ENCODE assay signal across 15 cellular contexts in the genomic region with DNA sequence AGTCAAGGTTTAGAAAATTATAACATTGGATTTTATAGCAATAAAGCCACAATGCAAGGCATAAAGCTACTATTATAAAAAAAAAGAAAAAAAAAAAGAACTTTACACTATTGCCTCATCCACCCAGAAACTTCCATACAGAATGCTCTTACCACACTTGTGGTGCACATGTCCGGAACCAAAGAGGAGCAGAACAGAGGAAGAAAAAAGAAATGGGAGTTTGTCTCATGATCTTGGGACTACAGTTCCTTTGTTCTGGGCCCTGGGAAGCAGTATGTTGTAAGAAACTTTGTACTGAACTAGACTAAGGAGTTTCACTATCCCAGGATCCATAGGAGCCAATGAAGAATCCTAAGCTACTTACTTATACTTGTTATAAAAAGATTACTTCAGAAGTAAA.
"Had no signal": no experiment of that assay in that cellular context is flagged by ENCODE, and none has a peak within 500 bp of the region (broad histone marks: within the 10 kb centered on the region; RNA-seq: fewer than 3 reads in every experiment).

No MANE protein-coding gene starts in this region.

- H3K36me3 Mint-ChIP-seq: activated naive CD4-positive, alpha-beta T cell treated with anti-CD3 and anti-CD28 coated beads, Interleukin-2, amount 50 U/mL, for 24 hours; mesothelial cell of epicardium had no signal

- H3K4me3 Mint-ChIP-seq: activated naive CD4-positive, alpha-beta T cell treated with anti-CD3 and anti-CD28 coated beads, Interleukin-2, amount 50 U/mL, for 24 hours; mesothelial cell of epicardium; nephron; stimulated activated naive CD8-positive, alpha-beta T cell treated with anti-CD3 and anti-CD28 coated beads, Interleukin-15, Interleukin-2, amounts not matched to agents 100 ng/mL and 50 ng/mL, for 24 hours had no signal

- H3K9me3 ChIP-seq: ascending aorta, breast epithelium, esophagus squamous epithelium, lower lobe of right lung, transverse colon had no signal

- H3K4me1 ChIP-seq: breast epithelium had no signal

- H3K27ac Mint-ChIP-seq: activated naive CD4-positive, alpha-beta T cell treated with anti-CD3 and anti-CD28 coated beads, Interleukin-2, amount 50 U/mL, for 24 hours; mesothelial cell of epicardium; nephron; stimulated activated naive CD8-positive, alpha-beta T cell treated with anti-CD3 and anti-CD28 coated beads, Interleukin-15, Interleukin-2, amounts not matched to agents 100 ng/mL and 50 ng/mL, for 24 hours had no signal

- H3K9me3 Mint-ChIP-seq: activated naive CD4-positive, alpha-beta T cell treated with anti-CD3 and anti-CD28 coated beads, Interleukin-2, amount 50 U/mL, for 24 hours; mesothelial cell of epicardium; nephron; stimulated activated naive CD8-positive, alpha-beta T cell treated with anti-CD3 and anti-CD28 coated beads, Interleukin-15, Interleukin-2, amounts not matched to agents 100 ng/mL and 50 ng/mL, for 24 hours had no signal

- H3K4me3 ChIP-seq: ascending aorta, breast epithelium, esophagus squamous epithelium, lower lobe of right lung, skin epidermis, transverse colon had no signal

- DNase-seq: activated CD4-positive, alpha-beta T cell treated with anti-CD3 and anti-CD28 coated beads, Interleukin-2, amount 50 U/mL, for 4 hours; activated gamma-delta T cell; effector memory CD4-positive, alpha-beta T cell; esophagus squamous epithelium; lower lobe of right lung; nucleus accumbens; posterior cingulate gyrus; transverse colon had no signal

- H3K36me3 ChIP-seq: ascending aorta, breast epithelium, esophagus squamous epithelium, lower lobe of right lung, transverse colon had no signal

- H3K27ac ChIP-seq: ascending aorta, breast epithelium, esophagus squamous epithelium, lower lobe of right lung, transverse colon had no signal

- H3K27me3 ChIP-seq: ascending aorta, breast epithelium, esophagus squamous epithelium, transverse colon had no signal
